ENCODE assay signal across 8 cellular contexts in genomic region chr12:57611116-57611809, GRCh38. TPM values are rescaled to one million over a fixed set of nuclear protein-coding genes. Genes with fewer than 3 reads are reported as not detected.
DNase-seq lines count a peak whose midpoint lies in the region; ATAC-seq and TF ChIP-seq lines count a peak whose summit lies in the region.

Gene ARHGEF25, plus strand, starts transcription at chr12:57611435. Its CDS starts 460 bp downstream, at chr12:57611895.

- intact Hi-C loops in lower lobe of right lung (cut with DNase I), result no loop called here

- DNase-seq in AG09309 (ENCODE audit: low read depth) (no peak), NCI-H1105 (lab: John Stamatoyannopoulos, UW) (peak; percentile 14), lower lobe of right lung (no peak), SKM-1 (lab: John Stamatoyannopoulos, UW; ENCODE audit: unreplicated experiment) (no peak)
- DNase-seq in activated CD4-positive, alpha-beta T cell treated with anti-CD3 and anti-CD28 coated beads for 4 hours, result peak; percentile 37 to 47
- peak; percentile 42 for DNase-seq in stimulated activated naive CD4-positive, alpha-beta T cell treated with Interleukin-2 at 50 U/mL for 16 hours (lab: John Stamatoyannopoulos, UW)

- H3K4me1 ChIP-seq in ectodermal cell (ENCODE audit: control insufficient read depth, insufficient read depth, low read length) (peaks cover 10% of the 10 kb centered on the region), lower lobe of right lung (peaks cover 19% of the 10 kb centered on the region)

- H3K27ac ChIP-seq in ectodermal cell (ENCODE audit: insufficient read depth, low read depth, low read length, poor library complexity, severe bottlenecking), result no peak within 1 kb of the TSS
- peak within 1 kb of the TSS; percentile 72 for H3K27ac ChIP-seq in lower lobe of right lung

- H3K36me3 ChIP-seq in ectodermal cell (ENCODE audit: control insufficient read depth, insufficient read depth, low read length) (peaks cover 4% of the 10 kb centered on the region), lower lobe of right lung (peaks cover 17% of the 10 kb centered on the region)

- peak; percentile 49 for TF ChIP-seq POLR2A in GM19193 (IDR thresholded peaks at IDR 0.05; ENCODE audit: extremely low read depth, insufficient read depth, insufficient read length)

- no peak for TF ChIP-seq CTCF in AG09309 (IDR thresholded peaks at IDR 0.05; ENCODE audit: control insufficient read depth, insufficient read depth, low read depth, low read length, missing control alignments)
- no peak for TF ChIP-seq CTCF in lower lobe of right lung (IDR thresholded peaks at IDR 0.05)

- H3K27me3 ChIP-seq in ectodermal cell (ENCODE audit: control insufficient read depth, insufficient read depth, low read length, poor library complexity, severe bottlenecking), result peaks cover 28% of the 10 kb centered on the region
- peaks cover 21% of the 10 kb centered on the region for H3K27me3 ChIP-seq in lower lobe of right lung (ENCODE audit: low read depth)

- no peaks in the 10 kb centered on the region for H3K9me3 ChIP-seq in ectodermal cell (ENCODE audit: control insufficient read depth, low read length)
- no peaks in the 10 kb centered on the region for H3K9me3 ChIP-seq in lower lobe of right lung

- H3K4me3 ChIP-seq in AG09309 (ENCODE audit: control insufficient read depth, low read depth, low read length) (peak within 1 kb of the TSS; percentile 74), ectodermal cell (ENCODE audit: insufficient read depth, low read depth, low read length) (peak within 1 kb of the TSS; percentile 63), lower lobe of right lung (peak within 1 kb of the TSS; percentile 69)

- peak; percentile 76 to 81 for ATAC-seq in lower lobe of right lung

- WGBS in ectodermal cell, 2 experiments, result 0% methylated on average over 47 to 49 of the region's 50 CpGs

RNA-seq across cellular contexts. Expression of gene ARHGEF25, which starts in this region (rescaled TPM):
- 44.2 TPM for polyA plus RNA-seq in ectodermal cell (2013, experiment 1 of 4)
- 44.4 TPM for polyA plus RNA-seq in ectodermal cell (2013, experiment 2 of 4)
- 36.2 TPM for polyA plus RNA-seq in ectodermal cell (2013, experiment 3 of 4)
- 40.9 TPM for polyA plus RNA-seq in ectodermal cell (2013, experiment 4 of 4)
- total RNA-seq in lower lobe of right lung, result 11.5 TPM

Comparison
In these comparisons a context has a peak if more than half of its experiments do, and no peak if none do; other contexts are left out.
1. DNase-seq: peak in NCI-H1105 (single experiment), activated CD4-positive, alpha-beta T cell treated with anti-CD3 and anti-CD28 coated beads for 4 hours (2 of 2) and stimulated activated naive CD4-positive, alpha-beta T cell treated with Interleukin-2 at 50 U/mL for 16 hours (single experiment); none in AG09309 (single experiment), lower lobe of right lung (single experiment) and SKM-1 (single experiment).
2. Peak in every context shown above with its lines, with median percentiles within 50 percentile points of each other: H3K4me3 ChIP-seq.